ENCODE assay signal across 1 cellular context in the genomic region with DNA sequence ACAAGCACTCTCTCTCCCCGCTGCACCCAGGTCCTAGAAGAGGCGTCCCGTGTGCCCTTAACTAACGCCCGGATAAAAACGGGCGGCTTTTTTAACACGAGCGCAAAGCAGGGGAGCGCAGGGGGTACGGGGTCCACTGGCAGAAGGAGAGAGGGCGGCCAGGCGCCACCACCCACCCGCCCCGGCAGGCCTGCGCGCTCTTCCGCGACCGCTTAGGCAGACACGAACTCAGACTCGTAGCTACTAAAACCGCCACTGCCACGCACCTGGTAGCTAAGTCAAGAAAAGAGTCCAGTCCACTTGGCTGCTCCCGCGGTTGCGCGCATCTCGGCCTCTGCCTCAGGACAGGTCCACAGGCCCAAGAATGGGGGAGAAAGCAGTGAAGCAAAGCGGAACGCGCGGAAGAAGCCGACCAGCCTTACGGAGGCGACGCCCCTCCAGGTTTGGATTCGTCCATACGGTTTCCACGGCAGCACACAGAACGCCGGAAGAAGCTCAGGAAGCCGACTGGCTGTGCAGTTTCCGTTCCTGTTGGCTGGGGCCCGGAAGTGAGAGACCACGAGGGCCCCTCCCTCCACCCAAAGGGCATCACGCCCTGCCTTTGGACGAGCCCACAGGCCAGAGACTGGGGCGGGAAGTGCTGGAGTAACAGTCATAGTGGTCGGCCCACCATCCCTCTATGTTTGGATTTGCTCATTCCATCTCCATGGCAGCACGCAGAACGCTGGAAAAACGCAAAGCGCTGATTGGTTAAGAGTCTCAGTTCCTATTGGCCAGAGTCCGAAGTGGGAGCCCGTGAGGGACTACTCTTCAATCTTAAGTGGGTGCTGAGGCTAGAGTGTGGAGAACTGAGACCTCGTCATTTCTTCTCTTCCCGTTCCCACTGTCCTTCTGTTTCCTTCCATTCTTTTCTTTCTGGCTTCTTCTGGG.
A peak's percentile ranks its signal among the peaks of the same experiment; 100 is the strongest.
TF ChIP-seq lines count a peak whose summit lies in the region.

Gene ULK4, minus strand, starts transcription at position 354 of the 930 bp plus-strand sequence. CDS start 7,344 bp downstream, outside the sequence.

TF ChIP-seq in neural cell, 6 proteins besides CTCF, POLR2A, EP300 and RAD21 (continued from another document):
- TF ChIP-seq, protein P1, sequence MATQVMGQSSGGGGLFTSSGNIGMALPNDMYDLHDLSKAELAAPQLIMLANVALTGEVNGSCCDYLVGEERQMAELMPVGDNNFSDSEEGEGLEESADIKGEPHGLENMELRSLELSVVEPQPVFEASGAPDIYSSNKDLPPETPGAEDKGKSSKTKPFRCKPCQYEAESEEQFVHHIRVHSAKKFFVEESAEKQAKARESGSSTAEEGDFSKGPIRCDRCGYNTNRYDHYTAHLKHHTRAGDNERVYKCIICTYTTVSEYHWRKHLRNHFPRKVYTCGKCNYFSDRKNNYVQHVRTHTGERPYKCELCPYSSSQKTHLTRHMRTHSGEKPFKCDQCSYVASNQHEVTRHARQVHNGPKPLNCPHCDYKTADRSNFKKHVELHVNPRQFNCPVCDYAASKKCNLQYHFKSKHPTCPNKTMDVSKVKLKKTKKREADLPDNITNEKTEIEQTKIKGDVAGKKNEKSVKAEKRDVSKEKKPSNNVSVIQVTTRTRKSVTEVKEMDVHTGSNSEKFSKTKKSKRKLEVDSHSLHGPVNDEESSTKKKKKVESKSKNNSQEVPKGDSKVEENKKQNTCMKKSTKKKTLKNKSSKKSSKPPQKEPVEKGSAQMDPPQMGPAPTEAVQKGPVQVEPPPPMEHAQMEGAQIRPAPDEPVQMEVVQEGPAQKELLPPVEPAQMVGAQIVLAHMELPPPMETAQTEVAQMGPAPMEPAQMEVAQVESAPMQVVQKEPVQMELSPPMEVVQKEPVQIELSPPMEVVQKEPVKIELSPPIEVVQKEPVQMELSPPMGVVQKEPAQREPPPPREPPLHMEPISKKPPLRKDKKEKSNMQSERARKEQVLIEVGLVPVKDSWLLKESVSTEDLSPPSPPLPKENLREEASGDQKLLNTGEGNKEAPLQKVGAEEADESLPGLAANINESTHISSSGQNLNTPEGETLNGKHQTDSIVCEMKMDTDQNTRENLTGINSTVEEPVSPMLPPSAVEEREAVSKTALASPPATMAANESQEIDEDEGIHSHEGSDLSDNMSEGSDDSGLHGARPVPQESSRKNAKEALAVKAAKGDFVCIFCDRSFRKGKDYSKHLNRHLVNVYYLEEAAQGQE (IDR thresholded peaks at IDR 0.05; ENCODE audit: borderline replicate concordance) = peak; percentile 35
- TF ChIP-seq POLR2AphosphoS5 (IDR thresholded peaks at IDR 0.05) = peak; percentile 39
- no peak for TF ChIP-seq EZH2 (IDR thresholded peaks at IDR 0.05; ENCODE audit: borderline replicate concordance, insufficient read depth, low read length, poor library complexity, severe bottlenecking)
